In the genomic region with DNA sequence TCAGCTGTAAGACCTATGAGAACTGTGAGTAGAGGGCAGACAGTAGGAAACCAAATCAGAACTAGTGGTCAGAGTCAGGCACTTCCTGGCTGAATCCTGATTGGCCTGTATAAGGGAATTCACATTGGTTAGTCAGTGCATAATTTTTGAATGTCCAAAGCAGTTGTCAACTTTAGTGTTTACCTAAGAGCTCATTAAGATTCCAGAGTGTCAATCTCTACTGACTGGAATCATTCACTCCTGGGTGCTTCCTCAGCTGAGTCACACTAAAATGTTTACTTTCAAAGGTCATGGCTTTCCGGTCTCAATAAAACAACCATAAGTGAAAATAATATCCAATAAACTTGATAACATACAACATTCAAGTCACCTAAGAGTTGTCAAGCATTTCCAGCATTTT, we compare ENCODE assay signal across 14 cellular contexts.
DNase-seq lines count a peak whose midpoint lies in the region; ATAC-seq, FAIRE-seq and TF ChIP-seq lines count a peak whose summit lies in the region.
"Had no signal": no experiment of that assay in that cellular context is flagged by ENCODE, and none has a peak within 500 bp of the region (broad histone marks: within the 10 kb centered on the region; RNA-seq: fewer than 3 reads in every experiment).

No MANE protein-coding gene starts in this region.

- H3K4me2 ChIP-seq in osteoblast (ENCODE audit: insufficient read depth, low read length) = no peak overlapping the region

- H3K27ac ChIP-seq in osteoblast (ENCODE audit: low read depth, low read length) = no peak overlapping the region
- H3K27ac ChIP-seq in aorta (ENCODE audit: low read depth in 1 of 2, low read length in 2 of 2) = no peak overlapping the region
- no peak overlapping the region for H3K27ac ChIP-seq in prostate gland
- H3K27ac ChIP-seq: parathyroid adenoma, SK-N-MC, thoracic aorta had no signal

- no peak for ATAC-seq in aorta (ENCODE audit: low FRiP score)
- no peak for ATAC-seq in GM21528 (IDR thresholded peaks at IDR 0.05; ENCODE audit: low FRiP score, unreplicated experiment)
- ATAC-seq: activated naive CD8-positive, alpha-beta T cell treated with anti-CD3 and anti-CD28 coated beads, Interleukin-2, amount 50 U/mL, for 24 hours had no signal

- intact Hi-C loops in aorta (cut with DNase I) = no loop called here
- intact Hi-C loops in prostate gland (cut with DNase I) = no loop called here

- DNase-seq in EL = peak; percentile 36
- DNase-seq in MG63 = peak; percentile 8
- DNase-seq in bronchial epithelial cell (ENCODE audit: low read depth) = peak; percentile 79
- peak; percentile 44 for DNase-seq in osteoblast (ENCODE audit: insufficient read length, low spot score, missing footprints)
- DNase-seq in aorta = no peak
- DNase-seq in prostate gland (ENCODE audit: low spot score) = no peak
- DNase-seq: activated naive CD8-positive, alpha-beta T cell treated with anti-CD3 and anti-CD28 coated beads, Interleukin-2, amount 50 U/mL, for 24 hours; central memory CD4-positive, alpha-beta T cell; NCI-H1105 treated with DMSO at 0.1 percent for 48 hours; NCI-H2171 treated with DMSO at 0.1 percent for 48 hours had no signal

- TF ChIP-seq CTCF in bronchial epithelial cell (IDR thresholded peaks at IDR 0.05; ENCODE audit: insufficient read depth, low read length, severe bottlenecking) = no peak
- no peak for TF ChIP-seq CTCF in osteoblast (IDR thresholded peaks at IDR 0.05; ENCODE audit: extremely low read depth, low read depth, low read length)
- TF ChIP-seq CTCF in prostate gland (IDR thresholded peaks at IDR 0.05) = no peak

- H2AFZ ChIP-seq in osteoblast (ENCODE audit: low read length) = no peak overlapping the region
- H2AFZ ChIP-seq: parathyroid adenoma had no signal

- H3K36me3 ChIP-seq in MG63 (no peaks in the 10 kb centered on the region), bronchial epithelial cell (ENCODE audit: control insufficient read depth, insufficient read depth, low read length) (no peaks in the 10 kb centered on the region), osteoblast (ENCODE audit: insufficient read depth, low read length) (no peaks in the 10 kb centered on the region), aorta (ENCODE audit: control insufficient read depth in 1 of 2, insufficient read depth in 2 of 2, low read length in 1 of 2) (no peaks in the 10 kb centered on the region), prostate gland (no peaks in the 10 kb centered on the region)
- H3K36me3 ChIP-seq: thoracic aorta had no signal

- no peaks in the 10 kb centered on the region for H3K79me2 ChIP-seq in osteoblast (ENCODE audit: insufficient read depth, low read length)
- H3K79me2 ChIP-seq: parathyroid adenoma had no signal

- H4K20me1 ChIP-seq in osteoblast (ENCODE audit: insufficient read depth, low read length) = no peaks in the 10 kb centered on the region

- H3K4me3 ChIP-seq in MG63 = no peak overlapping the region
- no peak overlapping the region for H3K4me3 ChIP-seq in bronchial epithelial cell (ENCODE audit: low read depth, low read length)
- H3K4me3 ChIP-seq in osteoblast (ENCODE audit: insufficient read depth, low read length) = no peak overlapping the region
- H3K4me3 ChIP-seq in aorta (ENCODE audit: low read length in 2 of 2) = no peak overlapping the region
- H3K4me3 ChIP-seq in prostate gland = no peak overlapping the region
- H3K4me3 ChIP-seq: SK-N-MC, thoracic aorta had no signal

- TF ChIP-seq POLR2A in prostate gland (IDR thresholded peaks at IDR 0.05) = no peak

- H3K27me3 ChIP-seq in MG63 (no peaks in the 10 kb centered on the region), bronchial epithelial cell (ENCODE audit: control insufficient read depth, insufficient read depth, low read length) (no peaks in the 10 kb centered on the region), osteoblast (ENCODE audit: insufficient read depth, low read length) (peaks cover 2% of the 10 kb centered on the region), aorta (ENCODE audit: control insufficient read depth in 1 of 2, insufficient read depth in 2 of 2, low read length in 1 of 2) (no peaks in the 10 kb centered on the region), prostate gland (replicated peaks; ENCODE audit: insufficient read depth) (no peaks in the 10 kb centered on the region)

- no peaks in the 10 kb centered on the region for H3K9me3 ChIP-seq in MG63
- no peaks in the 10 kb centered on the region for H3K9me3 ChIP-seq in osteoblast (ENCODE audit: low read depth, low read length)
- no peaks in the 10 kb centered on the region for H3K9me3 ChIP-seq in aorta (ENCODE audit: control insufficient read depth, low read length)
- no peaks in the 10 kb centered on the region for H3K9me3 ChIP-seq in prostate gland
- H3K9me3 ChIP-seq: thoracic aorta had no signal

- 75 to 84% methylated on average over 1 of the region's 1 CpG for WGBS in aorta, 2 donors
- WGBS in prostate gland = 44% methylated on average over 1 of the region's 1 CpG

- H3K4me1 ChIP-seq in osteoblast (ENCODE audit: insufficient read depth, low read length) = no peaks in the 10 kb centered on the region
- no peaks in the 10 kb centered on the region for H3K4me1 ChIP-seq in aorta (ENCODE audit: control insufficient read depth in 1 of 2, insufficient read depth in 2 of 2, low read length in 2 of 2)
- no peaks in the 10 kb centered on the region for H3K4me1 ChIP-seq in prostate gland (replicated peaks)
- H3K4me1 ChIP-seq: parathyroid adenoma had no signal

- FAIRE-seq in bronchial epithelial cell (lab: Jason Lieb, UNC) = no peak

Comparison
In these comparisons a context has a peak if more than half of its experiments do, and no peak if none do; other contexts are left out.
1. DNase-seq: peak in EL (single experiment), MG63 (single experiment), bronchial epithelial cell (single experiment) and osteoblast (single experiment); none in aorta (0 of 2) and prostate gland (single experiment).